Comparison of ENCODE assay signal across 34 cellular contexts in genomic region chr1:24298606-24299005, GRCh38. TPM values are rescaled to one million over a fixed set of nuclear protein-coding genes. Genes with fewer than 3 reads are reported as not detected.
"Had no signal": no experiment of that assay in that cellular context is flagged by ENCODE, and none has a peak within 500 bp of the region (broad histone marks: within the 10 kb centered on the region; RNA-seq: fewer than 3 reads in every experiment).

No MANE protein-coding gene starts in this region.

- H3K36me3 ChIP-seq: adrenal gland, ascending aorta, cardiac muscle cell had no signal

- H3K27ac Mint-ChIP-seq: activated B cell treated with CpG ODN at 0.5 μM for 24 hours; activated CD4-positive, alpha-beta memory T cell treated with anti-CD3 and anti-CD28 coated beads for 36 hours; activated CD4-positive, alpha-beta T cell treated with anti-CD3 and anti-CD28 coated beads, Interleukin-2, amount 10 ng/mL, durations not matched to agents 24 days and 14 days; activated CD8-positive, alpha-beta T cell treated with anti-CD3 and anti-CD28 coated beads for 36 hours; activated naive CD4-positive, alpha-beta T cell treated with anti-CD3 and anti-CD28 coated beads for 36 hours; activated naive CD8-positive, alpha-beta T cell treated with anti-CD3 and anti-CD28 coated beads for 36 hours; activated T-helper 1 cell treated with anti-CD3 and anti-CD28 coated beads, Interleukin-12 subunit alpha, Interleukin-12 subunit beta, Interleukin-2, Interleukin-4 antibody, amounts not matched to agents 30 ng/mL and 10 ng/mL and 1 ng/mL, durations not matched to agents 14 hours and 24 hours and 36 hours; activated T-helper 17 cell treated with anti-CD3 and anti-CD28 coated beads, Interleukin-2, amount 50 U/mL, for 72 hours; brain; T-helper 1 cell treated with Interleukin-12 subunit alpha and Interleukin-12 subunit beta and Interleukin-4 antibody, amounts not matched to agents 30 μg/mL and 1 μg/mL, for 36 hours; T-helper 2 cell treated with Interferon-gamma antibody and Interleukin-4, amounts not matched to agents 5 μg/mL and 100 μg/mL, for 36 hours had no signal

- H3K9me3 Mint-ChIP-seq: activated B cell treated with CpG ODN at 0.5 μM for 24 hours; activated CD4-positive, alpha-beta memory T cell treated with anti-CD3 and anti-CD28 coated beads for 36 hours; activated CD4-positive, alpha-beta T cell treated with anti-CD3 and anti-CD28 coated beads, Interleukin-2, amount 10 ng/mL, durations not matched to agents 24 days and 14 days; activated CD8-positive, alpha-beta T cell treated with anti-CD3 and anti-CD28 coated beads for 36 hours; activated naive CD4-positive, alpha-beta T cell treated with anti-CD3 and anti-CD28 coated beads for 36 hours; activated naive CD4-positive, alpha-beta T cell treated with anti-CD3 and anti-CD28 coated beads, Interleukin-2, amount 50 U/mL, for 72 hours; activated naive CD8-positive, alpha-beta T cell treated with anti-CD3 and anti-CD28 coated beads for 36 hours; activated T-cell treated with anti-CD3 and anti-CD28 coated beads, Interleukin-2, amount 50 U/mL, for 4 hours; activated T-helper 1 cell treated with anti-CD3 and anti-CD28 coated beads, Interleukin-12 subunit alpha, Interleukin-12 subunit beta, Interleukin-2, Interleukin-4 antibody, amounts not matched to agents 30 ng/mL and 10 ng/mL and 1 ng/mL, durations not matched to agents 14 hours and 24 hours and 36 hours; activated T-helper 17 cell treated with anti-CD3 and anti-CD28 coated beads, Interleukin-2, amount 50 U/mL, for 72 hours; T-helper 1 cell treated with Interleukin-12 subunit alpha and Interleukin-12 subunit beta and Interleukin-4 antibody, amounts not matched to agents 30 μg/mL and 1 μg/mL, for 36 hours; T-helper 2 cell treated with Interferon-gamma antibody and Interleukin-4, amounts not matched to agents 5 μg/mL and 100 μg/mL, for 36 hours had no signal

- H3K27ac ChIP-seq: adrenal gland, ascending aorta, cardiac muscle cell, coronary artery, VCaP had no signal

- H3K9me3 ChIP-seq: adrenal gland, ascending aorta had no signal

- H3K4me3 ChIP-seq: adrenal gland, ascending aorta, cardiac muscle cell, coronary artery had no signal

- H3K4me1 ChIP-seq: adrenal gland, ascending aorta had no signal

- H3K4me1 Mint-ChIP-seq: activated B cell treated with CpG ODN at 0.5 μM for 24 hours; activated CD4-positive, alpha-beta T cell treated with anti-CD3 and anti-CD28 coated beads, Interleukin-2, amount 10 ng/mL, durations not matched to agents 24 days and 14 days; activated naive CD8-positive, alpha-beta T cell treated with anti-CD3 and anti-CD28 coated beads for 36 hours; activated T-helper 17 cell treated with anti-CD3 and anti-CD28 coated beads, Interleukin-2, amount 50 U/mL, for 72 hours had no signal

- ATAC-seq: activated CD8-positive, alpha-beta T cell treated with anti-CD3 and anti-CD28 coated beads for 36 hours; activated naive CD4-positive, alpha-beta T cell treated with anti-CD3 and anti-CD28 coated beads, Interleukin-2, amount 50 U/mL, for 72 hours; activated T-cell treated with anti-CD3 and anti-CD28 coated beads, Interleukin-2, amount 50 U/mL, for 4 hours; activated T-helper 17 cell treated with anti-CD3 and anti-CD28 coated beads, Interleukin-2, amount 50 U/mL, for 72 hours had no signal

- H3K27me3 ChIP-seq: ascending aorta, cardiac muscle cell had no signal

- H3K4me3 Mint-ChIP-seq: activated B cell treated with CpG ODN at 0.5 μM for 24 hours; activated CD4-positive, alpha-beta memory T cell treated with anti-CD3 and anti-CD28 coated beads for 36 hours; activated CD4-positive, alpha-beta T cell treated with anti-CD3 and anti-CD28 coated beads, Interleukin-2, amount 10 ng/mL, durations not matched to agents 24 days and 14 days; activated CD8-positive, alpha-beta T cell treated with anti-CD3 and anti-CD28 coated beads for 36 hours; activated naive CD4-positive, alpha-beta T cell treated with anti-CD3 and anti-CD28 coated beads for 36 hours; activated naive CD8-positive, alpha-beta T cell treated with anti-CD3 and anti-CD28 coated beads for 36 hours; activated T-cell treated with anti-CD3 and anti-CD28 coated beads, Interleukin-2, amount 50 U/mL, for 4 hours; activated T-helper 1 cell treated with anti-CD3 and anti-CD28 coated beads, Interleukin-12 subunit alpha, Interleukin-12 subunit beta, Interleukin-2, Interleukin-4 antibody, amounts not matched to agents 30 ng/mL and 10 ng/mL and 1 ng/mL, durations not matched to agents 14 hours and 24 hours and 36 hours; activated T-helper 17 cell treated with anti-CD3 and anti-CD28 coated beads, Interleukin-2, amount 50 U/mL, for 72 hours; brain; T-helper 1 cell treated with Interleukin-12 subunit alpha and Interleukin-12 subunit beta and Interleukin-4 antibody, amounts not matched to agents 30 μg/mL and 1 μg/mL, for 36 hours; T-helper 2 cell treated with Interferon-gamma antibody and Interleukin-4, amounts not matched to agents 5 μg/mL and 100 μg/mL, for 36 hours had no signal

- H3K36me3 Mint-ChIP-seq: activated CD4-positive, alpha-beta memory T cell treated with anti-CD3 and anti-CD28 coated beads for 36 hours; activated naive CD4-positive, alpha-beta T cell treated with anti-CD3 and anti-CD28 coated beads, Interleukin-2, amount 50 U/mL, for 72 hours; activated naive CD8-positive, alpha-beta T cell treated with anti-CD3 and anti-CD28 coated beads for 36 hours; brain had no signal

- DNase-seq: activated B cell treated with CpG ODN at 0.5 μM for 24 hours; activated CD4-positive, alpha-beta memory T cell treated with anti-CD3 and anti-CD28 coated beads for 36 hours; activated CD4-positive, alpha-beta T cell treated with anti-CD3 and anti-CD28 coated beads for 4 hours; activated CD4-positive, alpha-beta T cell treated with anti-CD3 and anti-CD28 coated beads, Interleukin-2, amount 10 ng/mL, durations not matched to agents 24 days and 14 days; activated CD4-positive, alpha-beta T cell treated with anti-CD3 and anti-CD28 coated beads, Interleukin-2, amount 50 U/mL, for 1 hour; activated CD4-positive, alpha-beta T cell treated with anti-CD3 and anti-CD28 coated beads, Interleukin-2, amount 50 U/mL, for 4 hours; activated CD4-positive, CD25-positive, alpha-beta regulatory T cell treated with anti-CD3 and anti-CD28 coated beads, Interleukin-2, amount 50 U/mL, for 72 hours; activated CD8-positive, alpha-beta memory T cell treated with anti-CD3 and anti-CD28 coated beads, Interleukin-2, amount 50 U/mL, for 4 hours; activated CD8-positive, alpha-beta T cell treated with anti-CD3 and anti-CD28 coated beads for 36 hours; activated effector memory CD4-positive, alpha-beta T cell treated with anti-CD3 and anti-CD28 coated beads, Interleukin-2, amount 50 U/mL, for 16 hours; activated gamma-delta T cell treated with Interleukin-2 at 50 U/mL for 16 hours; activated naive CD4-positive, alpha-beta T cell; activated naive CD4-positive, alpha-beta T cell treated with anti-CD3 and anti-CD28 coated beads for 36 hours; activated naive CD4-positive, alpha-beta T cell treated with anti-CD3 and anti-CD28 coated beads, Interleukin-2, amount 50 U/mL, for 16 hours; activated naive CD8-positive, alpha-beta T cell treated with anti-CD3 and anti-CD28 coated beads for 36 hours; activated T-cell treated with anti-CD3 and anti-CD28 coated beads for 4 hours; activated T-cell treated with anti-CD3 and anti-CD28 coated beads, Interleukin-2, amount 50 U/mL, for 1 hour; activated T-cell treated with anti-CD3 and anti-CD28 coated beads, Interleukin-2, amount 50 U/mL, for 4 hours; adrenal gland; amniotic stem cell; caudate nucleus; T-helper 2 cell; T-helper 9 cell had no signal

RNA-seq across cellular contexts. Expression of gene GRHL3, which starts 20.6 kb away (rescaled TPM):
- total RNA-seq: activated CD4-positive, alpha-beta memory T cell treated with anti-CD3 and anti-CD28 coated beads for 36 hours; activated CD4-positive, alpha-beta T cell treated with anti-CD3 and anti-CD28 coated beads, Interleukin-2, amount 10 ng/mL, durations not matched to agents 24 days and 14 days; activated CD8-positive, alpha-beta memory T cell treated with anti-CD3 and anti-CD28 coated beads for 36 hours; activated CD8-positive, alpha-beta T cell treated with anti-CD3 and anti-CD28 coated beads for 36 hours; activated naive CD4-positive, alpha-beta T cell treated with anti-CD3 and anti-CD28 coated beads, Interleukin-2, amount 50 U/mL, for 72 hours; activated naive CD8-positive, alpha-beta T cell treated with anti-CD3 and anti-CD28 coated beads for 36 hours; activated T-cell treated with anti-CD3 and anti-CD28 coated beads, Interleukin-2, amount 50 U/mL, for 4 hours; activated T-helper 1 cell treated with anti-CD3 and anti-CD28 coated beads, Interleukin-12 subunit alpha, Interleukin-12 subunit beta, Interleukin-2, Interleukin-4 antibody, amounts not matched to agents 30 ng/mL and 10 ng/mL and 1 ng/mL, durations not matched to agents 14 hours and 24 hours and 36 hours; activated T-helper 17 cell treated with anti-CD3 and anti-CD28 coated beads, Interleukin-2, amount 50 U/mL, for 72 hours; ascending aorta had no signal
- polyA plus RNA-seq: cardiac muscle cell had no signal
